1 cellular context compared by ENCODE assay signal in genomic region chr9:93101086-93101485, GRCh38. TPM values are rescaled to one million over a fixed set of nuclear protein-coding genes. Genes with fewer than 3 reads are reported as not detected.
"Had no signal": no experiment of that assay in that cellular context is flagged by ENCODE, and none has a peak within 500 bp of the region (broad histone marks: within the 10 kb centered on the region; RNA-seq: fewer than 3 reads in every experiment).

No MANE protein-coding gene starts in this region.

RNA-seq across cellular contexts. Expression of gene SUSD3, which starts 42.6 kb away (rescaled TPM):
- total RNA-seq: LHCN-M2 had no signal
